In genomic region chr19:51607920-51608562, GRCh38 we compare ENCODE assay signal across 1 cellular context.
TF ChIP-seq lines count a peak whose summit lies in the region.

No MANE protein-coding gene starts in this region.

TF ChIP-seq in HepG2, 621 proteins besides CTCF, POLR2A, EP300 and RAD21 (continued from another document and continues in another):
- TF ChIP-seq ZNF407 (CRISPR knock-in tag; IDR thresholded peaks at IDR 0.05; ENCODE audit: not compliant biosample characterization) (no peak), ZNF703 (CRISPR knock-in tag; IDR thresholded peaks at IDR 0.05; ENCODE audit: borderline replicate concordance) (no peak), ZBTB34 (CRISPR knock-in tag; IDR thresholded peaks at IDR 0.05) (no peak), NBN (conservative IDR thresholded peaks at IDR 0.05) (no peak), GTF2F1 (IDR thresholded peaks at IDR 0.05; ENCODE audit: low read length) (no peak), RARA (CRISPR knock-in tag; IDR thresholded peaks at IDR 0.05) (peak; percentile 77), ZFP41 (CRISPR knock-in tag; IDR thresholded peaks at IDR 0.05; ENCODE audit: borderline replicate concordance) (no peak), ZNF513 (CRISPR knock-in tag; conservative IDR thresholded peaks at IDR 0.05) (no peak), NCOA5 (CRISPR knock-in tag; IDR thresholded peaks at IDR 0.05) (no peak), ZNF484 (CRISPR knock-in tag; IDR thresholded peaks at IDR 0.05; ENCODE audit: borderline replicate concordance, low read depth) (peak; percentile 40; the same call in 1 of the 2 replicates), ZNF180 (CRISPR knock-in tag; IDR thresholded peaks at IDR 0.05; ENCODE audit: borderline replicate concordance, low read depth) (no peak), CREM (IDR thresholded peaks at IDR 0.05) (no peak), CREM (CRISPR knock-in tag; IDR thresholded peaks at IDR 0.05) (no peak), KDM5B (CRISPR knock-in tag; IDR thresholded peaks at IDR 0.05; ENCODE audit: borderline replicate concordance) (peak; percentile 79; the same call in 1 of the 2 replicates), ZNF776 (CRISPR knock-in tag; IDR thresholded peaks at IDR 0.05) (no peak), MAFG (CRISPR knock-in tag; IDR thresholded peaks at IDR 0.05) (no peak), REL (CRISPR knock-in tag; conservative IDR thresholded peaks at IDR 0.05) (peak; percentile 86; the same call in 1 of the 2 replicates), ZNF10 (CRISPR knock-in tag; IDR thresholded peaks at IDR 0.05; ENCODE audit: borderline replicate concordance, low read depth) (no peak), SATB2 (CRISPR knock-in tag; IDR thresholded peaks at IDR 0.05) (peak; percentile 95), KLF12 (CRISPR knock-in tag; IDR thresholded peaks at IDR 0.05; ENCODE audit: borderline replicate concordance) (peak; percentile 88), GATAD2A (CRISPR knock-in tag; IDR thresholded peaks at IDR 0.05) (peak; percentile 49; the same call in 1 of the 2 replicates), PLRG1 (conservative IDR thresholded peaks at IDR 0.05) (no peak), POLR2G (IDR thresholded peaks at IDR 0.05; ENCODE audit: low read depth, low read length) (no peak), NFE2L2 (IDR thresholded peaks at IDR 0.05; ENCODE audit: low read length) (no peak), TOPORS (CRISPR knock-in tag; IDR thresholded peaks at IDR 0.05) (peak; percentile 51; the same call in 1 of the 2 replicates), ZFAT (CRISPR knock-in tag; conservative IDR thresholded peaks at IDR 0.05) (no peak), ELF1 (CRISPR knock-in tag; IDR thresholded peaks at IDR 0.05) (peak; percentile 57), MIER3 (CRISPR knock-in tag; IDR thresholded peaks at IDR 0.05; ENCODE audit: borderline replicate concordance) (peak; percentile 79; the same call in 1 of the 2 replicates), ZBTB39 (CRISPR knock-in tag; IDR thresholded peaks at IDR 0.05) (no peak), PAF1 (CRISPR knock-in tag; IDR thresholded peaks at IDR 0.05) (no peak), ZNF816 (CRISPR knock-in tag; IDR thresholded peaks at IDR 0.05; ENCODE audit: borderline replicate concordance) (0 out of 2 replicates have a peak, but pooled peaks have one; percentile 40), EZH2 (conservative IDR thresholded peaks at IDR 0.05; ENCODE audit: low read depth, low read length) (no peak), GPN1 (CRISPR knock-in tag; IDR thresholded peaks at IDR 0.05; ENCODE audit: borderline replicate concordance) (peak; percentile 94), ZNF12 (CRISPR knock-in tag; IDR thresholded peaks at IDR 0.05) (peak; percentile 74), HNRNPK (IDR thresholded peaks at IDR 0.05; ENCODE audit: low read depth, low read length, poor library complexity, severe bottlenecking) (no peak), ZNF577 (CRISPR knock-in tag; IDR thresholded peaks at IDR 0.05; ENCODE audit: borderline replicate concordance, low read depth) (no peak), PITX1 (CRISPR knock-in tag; IDR thresholded peaks at IDR 0.05) (peak; percentile 62; the same call in 1 of the 2 replicates), TFDP2 (CRISPR knock-in tag; IDR thresholded peaks at IDR 0.05) (0 out of 2 replicates have a peak, but pooled peaks have one; percentile 42), ZMYM2 (CRISPR knock-in tag; IDR thresholded peaks at IDR 0.05) (no peak), FOXJ3 (CRISPR knock-in tag; IDR thresholded peaks at IDR 0.05; ENCODE audit: borderline replicate concordance) (no peak), POGZ (CRISPR knock-in tag; IDR thresholded peaks at IDR 0.05) (no peak)
- TF ChIP-seq, protein P1, sequence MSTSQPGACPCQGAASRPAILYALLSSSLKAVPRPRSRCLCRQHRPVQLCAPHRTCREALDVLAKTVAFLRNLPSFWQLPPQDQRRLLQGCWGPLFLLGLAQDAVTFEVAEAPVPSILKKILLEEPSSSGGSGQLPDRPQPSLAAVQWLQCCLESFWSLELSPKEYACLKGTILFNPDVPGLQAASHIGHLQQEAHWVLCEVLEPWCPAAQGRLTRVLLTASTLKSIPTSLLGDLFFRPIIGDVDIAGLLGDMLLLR (CRISPR knock-in tag; IDR thresholded peaks at IDR 0.05), result peak; percentile 86
- TF ChIP-seq, protein P2, sequence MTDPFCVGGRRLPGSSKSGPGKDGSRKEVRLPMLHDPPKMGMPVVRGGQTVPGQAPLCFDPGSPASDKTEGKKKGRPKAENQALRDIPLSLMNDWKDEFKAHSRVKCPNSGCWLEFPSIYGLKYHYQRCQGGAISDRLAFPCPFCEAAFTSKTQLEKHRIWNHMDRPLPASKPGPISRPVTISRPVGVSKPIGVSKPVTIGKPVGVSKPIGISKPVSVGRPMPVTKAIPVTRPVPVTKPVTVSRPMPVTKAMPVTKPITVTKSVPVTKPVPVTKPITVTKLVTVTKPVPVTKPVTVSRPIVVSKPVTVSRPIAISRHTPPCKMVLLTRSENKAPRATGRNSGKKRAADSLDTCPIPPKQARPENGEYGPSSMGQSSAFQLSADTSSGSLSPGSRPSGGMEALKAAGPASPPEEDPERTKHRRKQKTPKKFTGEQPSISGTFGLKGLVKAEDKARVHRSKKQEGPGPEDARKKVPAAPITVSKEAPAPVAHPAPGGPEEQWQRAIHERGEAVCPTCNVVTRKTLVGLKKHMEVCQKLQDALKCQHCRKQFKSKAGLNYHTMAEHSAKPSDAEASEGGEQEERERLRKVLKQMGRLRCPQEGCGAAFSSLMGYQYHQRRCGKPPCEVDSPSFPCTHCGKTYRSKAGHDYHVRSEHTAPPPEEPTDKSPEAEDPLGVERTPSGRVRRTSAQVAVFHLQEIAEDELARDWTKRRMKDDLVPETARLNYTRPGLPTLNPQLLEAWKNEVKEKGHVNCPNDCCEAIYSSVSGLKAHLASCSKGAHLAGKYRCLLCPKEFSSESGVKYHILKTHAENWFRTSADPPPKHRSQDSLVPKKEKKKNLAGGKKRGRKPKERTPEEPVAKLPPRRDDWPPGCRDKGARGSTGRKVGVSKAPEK (CRISPR knock-in tag; IDR thresholded peaks at IDR 0.05; ENCODE audit: borderline replicate concordance), result no peak
- TF ChIP-seq, protein P3, sequence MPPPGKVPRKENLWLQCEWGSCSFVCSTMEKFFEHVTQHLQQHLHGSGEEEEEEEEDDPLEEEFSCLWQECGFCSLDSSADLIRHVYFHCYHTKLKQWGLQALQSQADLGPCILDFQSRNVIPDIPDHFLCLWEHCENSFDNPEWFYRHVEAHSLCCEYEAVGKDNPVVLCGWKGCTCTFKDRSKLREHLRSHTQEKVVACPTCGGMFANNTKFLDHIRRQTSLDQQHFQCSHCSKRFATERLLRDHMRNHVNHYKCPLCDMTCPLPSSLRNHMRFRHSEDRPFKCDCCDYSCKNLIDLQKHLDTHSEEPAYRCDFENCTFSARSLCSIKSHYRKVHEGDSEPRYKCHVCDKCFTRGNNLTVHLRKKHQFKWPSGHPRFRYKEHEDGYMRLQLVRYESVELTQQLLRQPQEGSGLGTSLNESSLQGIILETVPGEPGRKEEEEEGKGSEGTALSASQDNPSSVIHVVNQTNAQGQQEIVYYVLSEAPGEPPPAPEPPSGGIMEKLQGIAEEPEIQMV (CRISPR knock-in tag; IDR thresholded peaks at IDR 0.05; ENCODE audit: low read depth), result peak; percentile 87; the same call in 1 of the 2 replicates
